1 cellular context compared by ENCODE assay signal in the genomic region with DNA sequence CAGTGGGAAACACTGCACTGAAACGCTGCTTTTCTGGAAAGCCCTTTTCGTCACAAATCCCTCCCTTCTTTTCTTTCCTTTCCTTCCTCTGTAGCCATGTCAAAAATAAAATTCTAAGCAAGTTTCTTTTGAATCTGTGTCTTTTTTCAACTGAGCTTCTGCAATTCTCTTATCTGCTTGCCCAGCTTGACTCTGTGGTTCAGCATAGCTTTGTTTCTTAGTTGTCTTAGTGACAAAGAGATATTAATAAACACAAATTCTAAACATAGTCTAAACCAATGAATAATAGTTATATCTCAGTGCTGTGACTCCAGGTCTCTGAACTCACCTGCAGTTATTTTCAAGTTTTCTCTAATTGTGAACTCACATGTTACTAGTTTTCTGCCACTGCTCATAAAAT.
TF ChIP-seq lines count a peak whose summit lies in the region.

No MANE protein-coding gene starts in this region.

TF ChIP-seq in GM12878, 131 proteins besides CTCF, POLR2A, EP300 and RAD21:
- TF ChIP-seq PML (IDR thresholded peaks at IDR 0.05; ENCODE audit: low read length) (no peak), RUNX3 (IDR thresholded peaks at IDR 0.05; ENCODE audit: low read length) (0 out of 2 replicates have a peak, but pooled peaks have one; percentile 11), ZSCAN29 (IDR thresholded peaks at IDR 0.05) (no peak), IRF4 (IDR thresholded peaks at IDR 0.05; ENCODE audit: low read depth, low read length) (no peak)
